In the genomic region with DNA sequence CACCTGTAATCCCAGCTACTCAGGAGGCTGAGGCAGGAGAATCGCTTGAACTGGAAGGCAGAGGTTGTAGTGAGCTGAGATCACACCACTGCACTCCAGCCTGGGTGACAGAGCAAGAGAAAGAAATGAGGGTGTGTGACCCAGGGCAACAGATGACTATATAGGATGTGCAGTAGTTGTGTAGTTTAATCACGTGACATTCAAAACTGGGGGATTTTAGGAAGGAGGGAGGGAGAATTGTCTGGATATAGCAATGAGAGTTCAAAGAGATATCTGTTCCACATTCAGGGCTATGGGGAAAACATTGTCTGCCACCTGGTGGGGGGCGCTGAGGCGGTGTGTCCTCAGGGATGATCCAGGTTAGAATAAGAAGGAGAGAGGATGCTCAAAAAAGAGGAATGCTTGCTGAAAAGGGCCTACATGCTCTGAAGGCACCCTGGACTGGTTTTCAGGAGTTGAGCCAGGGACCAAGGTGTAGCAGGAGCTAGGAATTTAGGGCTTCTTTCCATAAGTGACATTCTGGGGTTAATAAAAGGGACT, we compare ENCODE assay signal across 1 cellular context.
TF ChIP-seq lines count a peak whose summit lies in the region.

No MANE protein-coding gene starts in this region.

TF ChIP-seq in GM12878, 131 proteins besides CTCF, POLR2A, EP300 and RAD21:
- TF ChIP-seq RAD51 (IDR thresholded peaks at IDR 0.05) (peak; percentile 44; the same call in 1 of the 2 replicates), CHD4 (IDR thresholded peaks at IDR 0.05) (no peak)
TF ChIP-seq in GM12878: peak in this region for 1.
